Comparison of ENCODE assay signal across 1 cellular context in genomic region chr4:8040607-8041006, GRCh38.
TF ChIP-seq lines count a peak whose summit lies in the region.

No MANE protein-coding gene starts in this region.

TF ChIP-seq in K562, 482 proteins besides CTCF, POLR2A, EP300 and RAD21 (continued from another document):
- TF ChIP-seq E2F8 (IDR thresholded peaks at IDR 0.05; ENCODE audit: low read depth, partially characterized antibody) (no peak), GTF2A2 (tag; IDR thresholded peaks at IDR 0.05) (no peak), ZNF134 (CRISPR knock-in tag; conservative IDR thresholded peaks at IDR 0.05) (no peak), HDAC6 (IDR thresholded peaks at IDR 0.05; ENCODE audit: low read depth, low read length) (no peak), FUS (optimal IDR thresholded peaks at IDR 0.05; ENCODE audit: low read depth, low read length) (no peak), E2F5 (CRISPR knock-in tag; IDR thresholded peaks at IDR 0.05) (no peak), ID3 (CRISPR knock-in tag; IDR thresholded peaks at IDR 0.05) (no peak), ID3 (tag; IDR thresholded peaks at IDR 0.05) (no peak), FOXJ3 (CRISPR knock-in tag; IDR thresholded peaks at IDR 0.05) (no peak), BHLHE40 (IDR thresholded peaks at IDR 0.05; ENCODE audit: low read length) (peak; percentile 57; the same call in 1 of the 2 replicates), ZBTB8A (IDR thresholded peaks at IDR 0.05; ENCODE audit: partially characterized antibody) (no peak), C11orf30 (IDR thresholded peaks at IDR 0.05; ENCODE audit: low read depth) (no peak), ZNF174 (CRISPR knock-in tag; IDR thresholded peaks at IDR 0.05) (no peak), NELFE (IDR thresholded peaks at IDR 0.05; ENCODE audit: insufficient read depth, insufficient read length) (no peak), RREB1 (CRISPR knock-in tag; IDR thresholded peaks at IDR 0.05) (no peak), ZNF121 (CRISPR knock-in tag; conservative IDR thresholded peaks at IDR 0.05) (no peak)
